Comparison of ENCODE assay signal across 9 cellular contexts in the genomic region with DNA sequence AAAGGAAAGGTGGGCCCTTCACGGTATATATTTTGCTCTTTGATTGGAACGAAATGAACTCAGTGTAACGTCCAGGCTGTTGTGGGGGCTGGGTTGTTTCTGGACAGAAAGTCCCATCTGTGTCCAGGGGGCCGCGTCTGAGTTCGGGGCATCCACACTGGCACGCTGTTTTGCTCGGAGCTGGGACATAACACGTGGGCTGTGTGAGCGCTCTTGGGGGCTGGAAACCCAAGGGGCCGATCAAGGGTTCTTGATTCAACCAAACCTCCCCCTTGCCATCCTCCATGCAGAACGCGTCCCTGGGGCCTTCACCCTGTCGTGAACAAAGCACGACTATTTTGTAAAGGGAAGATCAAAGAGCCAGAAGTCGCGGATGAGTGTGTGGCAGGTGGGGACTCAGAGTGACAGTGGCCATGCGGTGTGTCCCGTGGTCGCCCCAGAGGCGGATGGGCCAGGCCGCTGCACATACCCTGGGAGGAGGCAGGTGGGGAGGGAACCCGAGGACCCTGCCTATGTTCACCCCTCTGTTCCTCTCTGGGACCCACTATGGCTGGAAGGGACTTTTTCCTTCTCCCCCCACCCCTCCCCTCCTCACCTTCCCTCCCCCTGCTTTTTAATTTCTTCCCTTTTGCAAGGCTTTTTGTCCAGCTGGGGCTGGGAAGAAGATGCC.
A peak's percentile ranks its signal among the peaks of the same experiment; 100 is the strongest.
DNase-seq lines count a peak whose midpoint lies in the region; ATAC-seq, FAIRE-seq and TF ChIP-seq lines count a peak whose summit lies in the region.
"Had no signal": no experiment of that assay in that cellular context is flagged by ENCODE, and none has a peak within 500 bp of the region (broad histone marks: within the 10 kb centered on the region; RNA-seq: fewer than 3 reads in every experiment).

No MANE protein-coding gene starts in this region.

- H3K14ac ChIP-seq in neuronal stem cell (ENCODE audit: low read length), result no peak overlapping the region

- DNase-seq in DMS 273 (lab: John Stamatoyannopoulos, UW; ENCODE audit: unreplicated experiment) (peak; percentile 87), MG63 (no peak), neuronal stem cell (ENCODE audit: low spot score) (no peak), foreskin fibroblast (no peak), HTR-8/SVneo (ENCODE audit: insufficient read length, low spot score) (no peak)
- DNase-seq: effector CD8-positive, alpha-beta T cell; MV-4-11 had no signal

- H3K4me3 ChIP-seq in MG63, result peak overlapping the region; percentile 25
- H3K4me3 ChIP-seq in neuronal stem cell (ENCODE audit: low read length in 2 of 2), result peak overlapping the region; percentile 46 to 78
- H3K4me3 ChIP-seq in foreskin fibroblast (ENCODE audit: low read depth in 1 of 2, low read length in 2 of 2), result no peak overlapping the region

- H3K36me3 ChIP-seq in MG63, result no peaks in the 10 kb centered on the region
- no peaks in the 10 kb centered on the region for H3K36me3 ChIP-seq in neuronal stem cell (replicated peaks in 1 of 2; ENCODE audit: control insufficient read depth in 2 of 2, insufficient read depth in 2 of 2, low read length in 2 of 2)

- H3K9me3 ChIP-seq in MG63, result no peaks in the 10 kb centered on the region
- peaks cover 8 to 10% of the 10 kb centered on the region in 2 donors for H3K9me3 ChIP-seq in neuronal stem cell (replicated peaks in 1 of 2; ENCODE audit: control insufficient read depth in 2 of 2, insufficient read depth in 1 of 2, low read depth in 1 of 2, low read length in 2 of 2)

- H2BK12ac ChIP-seq in neuronal stem cell (ENCODE audit: low read length), result peak overlapping the region; percentile 98

- no peak for TF ChIP-seq CTCF in foreskin fibroblast (IDR thresholded peaks at IDR 0.05; ENCODE audit: low read depth, low read length)

- peak overlapping the region; percentile 99 for H3K18ac ChIP-seq in neuronal stem cell (ENCODE audit: low read length)

- peak overlapping the region; percentile 91 for H3K23ac ChIP-seq in neuronal stem cell (ENCODE audit: low read depth, low read length, poor library complexity)

- H3K27me3 ChIP-seq in MG63, result peaks cover 2% of the 10 kb centered on the region; the same call in 1 of the 2 replicates
- H3K27me3 ChIP-seq in neuronal stem cell (ENCODE audit: control insufficient read depth in 3 of 3, insufficient read depth in 3 of 3, low read depth in 1 of 3, low read length in 3 of 3), result peaks cover 0 to 30% (median 8%) of the 10 kb centered on the region in 3 experiments

- peak overlapping the region; percentile 99 for H2BK15ac ChIP-seq in neuronal stem cell (ENCODE audit: low read length)

- H2AFZ ChIP-seq in neuronal stem cell (ENCODE audit: low read length), result peak overlapping the region; percentile 99

- H3K27ac ChIP-seq in cingulate gyrus (ENCODE audit: low read depth, low read length) (peak overlapping the region; percentile 78), neuronal stem cell (replicated peaks; ENCODE audit: low read length) (no peak overlapping the region)

- peak overlapping the region; percentile 88 for H3K9ac ChIP-seq in neuronal stem cell (ENCODE audit: low read depth, low read length, poor library complexity)

- peak overlapping the region; percentile 48 for H4K8ac ChIP-seq in neuronal stem cell (ENCODE audit: low read depth, low read length)

- H2BK120ac ChIP-seq in neuronal stem cell (ENCODE audit: low read depth, low read length), result peak overlapping the region; percentile 91

- peak overlapping the region; percentile 89 for H3K4me2 ChIP-seq in neuronal stem cell (ENCODE audit: insufficient read depth, low read length, poor library complexity, severe bottlenecking)

- no peaks in the 10 kb centered on the region for H3K79me1 ChIP-seq in neuronal stem cell (ENCODE audit: low read depth, low read length)

- peak overlapping the region; percentile 99 for H4K91ac ChIP-seq in neuronal stem cell (ENCODE audit: low read depth, low read length, poor library complexity)

- H2AK5ac ChIP-seq in neuronal stem cell (ENCODE audit: low read depth, low read length), result peak overlapping the region; percentile 92

- no CpG with 5 or more reads among the region's 23 CpGs for WGBS in neuronal stem cell (ENCODE audit: extremely low coverage in 2 of 2, insufficient read length in 2 of 2, insufficient replicate concordance in 1 of 2), 2 donors

- ATAC-seq in HG02884 (IDR thresholded peaks at IDR 0.05; ENCODE audit: unreplicated experiment), result no peak

- FAIRE-seq in HTR-8/SVneo (lab: Jason Lieb, UNC), result no peak

- H2BK5ac ChIP-seq in neuronal stem cell (ENCODE audit: low read length), result peak overlapping the region; percentile 73

- H3K4me1 ChIP-seq in neuronal stem cell (ENCODE audit: control insufficient read depth in 2 of 2, insufficient read depth in 1 of 2, low read depth in 1 of 2, low read length in 2 of 2), result peaks cover 0 to 6% of the 10 kb centered on the region in 2 donors

- H3K4ac ChIP-seq in neuronal stem cell (ENCODE audit: low read length), result no peak overlapping the region

Comparison
In these comparisons a context has a peak if more than half of its experiments do, and no peak if none do; other contexts are left out.
1. H3K4me3 ChIP-seq: peak in MG63 (single experiment) and neuronal stem cell (2 of 2); none in foreskin fibroblast (0 of 2).